In the genomic region with DNA sequence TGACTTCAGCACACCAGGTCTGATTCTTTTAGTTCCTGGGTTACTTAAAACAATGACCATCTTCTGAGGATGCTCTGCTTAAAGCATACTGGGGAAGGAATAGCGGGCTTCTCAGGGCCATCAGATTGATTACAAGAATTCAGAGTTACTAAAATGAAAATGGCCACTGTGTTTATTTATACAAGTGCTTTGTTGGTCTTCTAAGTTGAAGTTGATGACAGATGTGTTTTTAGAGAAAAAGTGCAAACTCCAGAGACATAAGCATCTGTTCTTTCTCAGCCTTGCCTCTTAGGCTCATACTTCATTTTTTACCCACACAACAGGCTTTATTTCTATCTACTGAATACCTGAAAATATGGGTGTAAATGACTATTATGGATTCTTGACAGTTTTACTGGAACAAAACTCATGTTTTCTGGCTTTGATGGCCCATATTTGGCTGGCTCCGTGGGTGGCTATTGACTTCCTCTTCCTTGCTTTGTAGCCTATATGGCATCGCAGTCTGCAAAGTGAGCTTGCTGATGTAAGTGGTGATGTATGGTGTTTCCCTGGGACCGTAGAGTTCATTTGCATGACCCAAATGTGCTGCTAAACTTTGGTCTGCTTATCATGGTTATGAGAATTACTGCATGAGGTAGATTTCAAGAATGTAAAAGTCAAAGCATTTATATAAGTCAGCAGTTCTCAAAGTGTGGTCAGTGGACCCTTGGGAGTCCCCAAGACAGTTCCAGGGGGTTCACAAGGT, we compare ENCODE assay signal across 23 cellular contexts.
A peak's percentile ranks its signal among the peaks of the same experiment; 100 is the strongest.
DNase-seq lines count a peak whose midpoint lies in the region; ATAC-seq, FAIRE-seq and TF ChIP-seq lines count a peak whose summit lies in the region.
"Had no signal": no experiment of that assay in that cellular context is flagged by ENCODE, and none has a peak within 500 bp of the region (broad histone marks: within the 10 kb centered on the region; RNA-seq: fewer than 3 reads in every experiment).

No MANE protein-coding gene starts in this region.

- no peak for TF ChIP-seq RAD21 in IMR-90 (IDR thresholded peaks at IDR 0.05; ENCODE audit: low read length)

- no peak overlapping the region for H2AK5ac ChIP-seq in IMR-90 (ENCODE audit: low read depth, low read length)

- no peak overlapping the region for H2BK20ac ChIP-seq in IMR-90 (ENCODE audit: low read depth, low read length)

- peaks cover 7% of the 10 kb centered on the region for H3K4me1 ChIP-seq in IMR-90 (ENCODE audit: control insufficient read depth, insufficient read depth, low read length)
- peaks cover 14% of the 10 kb centered on the region for H3K4me1 ChIP-seq in SJSA1 (replicated peaks)
- H3K4me1 ChIP-seq: Caco-2 had no signal

- H4K20me1 ChIP-seq in IMR-90 (ENCODE audit: insufficient read depth, low read length) = no peaks in the 10 kb centered on the region

- H3K4me3 Mint-ChIP-seq in activated naive CD8-positive, alpha-beta T cell treated with anti-CD3 and anti-CD28 coated beads, Interleukin-2, amount 50 U/mL, for 24 hours = no peak overlapping the region
- H3K4me3 Mint-ChIP-seq: CD4-positive, alpha-beta T cell; HFFc6 had no signal

- H3K4me3 ChIP-seq in IMR-90 (ENCODE audit: insufficient read depth, low read depth, low read length) (no peak overlapping the region), SJSA1 (no peak overlapping the region), choroid plexus epithelial cell (ENCODE audit: low read depth, low read length) (no peak overlapping the region), fibroblast of villous mesenchyme (ENCODE audit: low read depth, low read length) (no peak overlapping the region)

- no peaks in the 10 kb centered on the region for H3K9me3 Mint-ChIP-seq in activated naive CD8-positive, alpha-beta T cell treated with anti-CD3 and anti-CD28 coated beads, Interleukin-2, amount 50 U/mL, for 24 hours
- H3K9me3 Mint-ChIP-seq: HFFc6 had no signal

- H3K4me2 ChIP-seq in IMR-90 (ENCODE audit: low read depth, low read length) = peak overlapping the region; percentile 2; the same call in 1 of the 2 replicates

- no peak overlapping the region for H3K9ac ChIP-seq in IMR-90 (ENCODE audit: low read depth, low read length)

- H3K14ac ChIP-seq in IMR-90 (replicated peaks; ENCODE audit: low read depth, low read length) = no peak overlapping the region

- H3K27ac Mint-ChIP-seq in activated naive CD8-positive, alpha-beta T cell treated with anti-CD3 and anti-CD28 coated beads, Interleukin-2, amount 50 U/mL, for 24 hours = no peak overlapping the region
- H3K27ac Mint-ChIP-seq: CD4-positive, alpha-beta T cell; HFFc6; IgD-negative memory B cell had no signal

- no CpG with 5 or more reads among the region's 4 CpGs for WGBS in IMR-90 (ENCODE audit: extremely low coverage in 2 of 2, insufficient read length in 1 of 2), 2 experiments

- intact Hi-C loops in IMR-90 (cut with micrococcal nuclease) = no loop called here

- TF ChIP-seq POLR2A in IMR-90 (IDR thresholded peaks at IDR 0.05; ENCODE audit: low read depth, low read length) = no peak
- TF ChIP-seq POLR2A in GM12892 (IDR thresholded peaks at IDR 0.05; ENCODE audit: low read depth, low read length) = no peak

- POLR2A ChIA-PET in IMR-90 (lab: Charles Lee; ENCODE audit: unreplicated experiment) = no interaction called here

- DNase-seq in IMR-90 (peak; percentile 62), SJSA1 (ENCODE audit: low read depth in 1 of 2, low spot score in 2 of 2) (peak in 1 of 2 experiments; percentile 55), choroid plexus epithelial cell (ENCODE audit: low read depth) (peak; percentile 74), fibroblast of villous mesenchyme (ENCODE audit: low read depth) (peak; percentile 31), GM12892 (ENCODE audit: insufficient read length) (no peak)
- DNase-seq in activated naive CD8-positive, alpha-beta T cell treated with anti-CD3 and anti-CD28 coated beads, Interleukin-2, amount 50 U/mL, for 24 hours = no peak
- DNase-seq: ACHN; AML-193; Caco-2; CD4-positive, alpha-beta T cell; GOT3; H7; HFFc6 had no signal

- H3K4me1 Mint-ChIP-seq in activated naive CD8-positive, alpha-beta T cell treated with anti-CD3 and anti-CD28 coated beads, Interleukin-2, amount 50 U/mL, for 24 hours = no peaks in the 10 kb centered on the region

- H3K36me3 ChIP-seq in IMR-90 (ENCODE audit: control insufficient read depth, insufficient read depth, low read length) (no peaks in the 10 kb centered on the region), SJSA1 (no peaks in the 10 kb centered on the region)

- no peak overlapping the region for H3K56ac ChIP-seq in IMR-90 (ENCODE audit: extremely low read depth, insufficient read depth, low read length)

- BruUV-seq in IMR-90 (replicated peaks; lab: Mats Ljungman, UMichigan) = no TSS peak

- no peak for FAIRE-seq in GM12892 (lab: Jason Lieb, UNC)
- FAIRE-seq: A204.1, D721Med, G401.6, GM12891, GM18507, HTR-8/SVneo had no signal

- CTCF ChIA-PET in IMR-90 (lab: Yijun Ruan, JAX) = no interaction called here

- ATAC-seq in IMR-90 (ENCODE audit: low read depth) = peak; percentile 59
- ATAC-seq in activated naive CD8-positive, alpha-beta T cell treated with anti-CD3 and anti-CD28 coated beads, Interleukin-2, amount 50 U/mL, for 24 hours = no peak
- ATAC-seq in GM19328 (IDR thresholded peaks at IDR 0.05; ENCODE audit: unreplicated experiment) = no peak
- ATAC-seq: HCT116 had no signal

- H3K4ac ChIP-seq in IMR-90 (ENCODE audit: low read depth, low read length) = no peak overlapping the region

- H3K36me3 Mint-ChIP-seq in activated naive CD8-positive, alpha-beta T cell treated with anti-CD3 and anti-CD28 coated beads, Interleukin-2, amount 50 U/mL, for 24 hours (ENCODE audit: low read depth) = no peaks in the 10 kb centered on the region
- H3K36me3 Mint-ChIP-seq: IgD-negative memory B cell had no signal

- no peak overlapping the region for H2BK15ac ChIP-seq in IMR-90 (ENCODE audit: low read depth, low read length)

- no peak overlapping the region for H4K5ac ChIP-seq in IMR-90 (ENCODE audit: low read depth, low read length)

- H3K27ac ChIP-seq in IMR-90 (ENCODE audit: insufficient read depth, low read length) = no peak overlapping the region
- peak overlapping the region; percentile 4; the same call in 1 of the 2 replicates for H3K27ac ChIP-seq in SJSA1
- H3K27ac ChIP-seq: C4-2B had no signal

- no peaks in the 10 kb centered on the region; a peak in 1 of 4 replicates for H3K79me1 ChIP-seq in IMR-90 (ENCODE audit: low read depth in 1 of 2, low read length in 2 of 2)

- no peak overlapping the region for H2AK9ac ChIP-seq in IMR-90 (replicated peaks; ENCODE audit: low read depth, low read length, poor library complexity)

- H3K9me3 ChIP-seq in IMR-90 (ENCODE audit: control insufficient read depth, insufficient read depth, low read length) (no peaks in the 10 kb centered on the region), SJSA1 (replicated peaks) (no peaks in the 10 kb centered on the region)
- H3K9me3 ChIP-seq: Caco-2 had no signal

- H4K8ac ChIP-seq in IMR-90 (ENCODE audit: low read depth in 2 of 2, low read length in 2 of 2) = no peak overlapping the region

- no peak overlapping the region for H2BK120ac ChIP-seq in IMR-90 (ENCODE audit: low read depth, low read length)

- H2AFZ ChIP-seq in IMR-90 (replicated peaks; ENCODE audit: low read length, poor library complexity) = no peak overlapping the region

- no peak overlapping the region; the same call in 1 of the 2 replicates for H3K23ac ChIP-seq in IMR-90 (ENCODE audit: low read depth, low read length)

- peaks cover 5% of the 10 kb centered on the region for H3K27me3 Mint-ChIP-seq in activated naive CD8-positive, alpha-beta T cell treated with anti-CD3 and anti-CD28 coated beads, Interleukin-2, amount 50 U/mL, for 24 hours
- H3K27me3 Mint-ChIP-seq: CD4-positive, alpha-beta T cell had no signal

- H3K18ac ChIP-seq in IMR-90 (ENCODE audit: low read depth, low read length) = no peak overlapping the region

- no peaks in the 10 kb centered on the region for H3K9me1 ChIP-seq in IMR-90 (ENCODE audit: insufficient read depth, low read length)

- TF ChIP-seq CTCF in IMR-90 (conservative IDR thresholded peaks at IDR 0.05; ENCODE audit: low read depth, low read length) (no peak), choroid plexus epithelial cell (conservative IDR thresholded peaks at IDR 0.05; ENCODE audit: low read depth, low read length) (no peak), fibroblast of villous mesenchyme (IDR thresholded peaks at IDR 0.05; ENCODE audit: insufficient read depth, low read depth, low read length) (no peak)

- no peak overlapping the region; the same call in 1 of the 2 replicates for H4K91ac ChIP-seq in IMR-90 (ENCODE audit: insufficient read depth, low read depth, low read length)

- no peak overlapping the region for H2BK5ac ChIP-seq in IMR-90 (ENCODE audit: low read depth, low read length, poor library complexity, severe bottlenecking)

- dilution Hi-C loops in IMR-90 (cut with HindIII; ENCODE audit: low sequenced_read_pairs, unreplicated experiment) = no loop called here

- no peaks in the 10 kb centered on the region for H3K27me3 ChIP-seq in IMR-90 (ENCODE audit: control insufficient read depth, insufficient read depth, low read length)
- H3K27me3 ChIP-seq in SJSA1 (replicated peaks) = no peaks in the 10 kb centered on the region

- in situ Hi-C loops in IMR-90 (cut with MboI; ENCODE audit: low sequenced_read_pairs) = no loop called here

TF ChIP-seq in IMR-90, 13 proteins besides CTCF, POLR2A, EP300 and RAD21 (continues in another document):
- TF ChIP-seq CEBPB (IDR thresholded peaks at IDR 0.05; ENCODE audit: low read depth, low read length) (no peak), NFE2L2 (IDR thresholded peaks at IDR 0.05; ENCODE audit: low read depth, low read length) (no peak), MXI1 (IDR thresholded peaks at IDR 0.05; ENCODE audit: borderline replicate concordance, low read depth, low read length) (no peak), MAZ (IDR thresholded peaks at IDR 0.05; ENCODE audit: borderline replicate concordance, low read depth, low read length) (no peak)
- TF ChIP-seq, protein P1, sequence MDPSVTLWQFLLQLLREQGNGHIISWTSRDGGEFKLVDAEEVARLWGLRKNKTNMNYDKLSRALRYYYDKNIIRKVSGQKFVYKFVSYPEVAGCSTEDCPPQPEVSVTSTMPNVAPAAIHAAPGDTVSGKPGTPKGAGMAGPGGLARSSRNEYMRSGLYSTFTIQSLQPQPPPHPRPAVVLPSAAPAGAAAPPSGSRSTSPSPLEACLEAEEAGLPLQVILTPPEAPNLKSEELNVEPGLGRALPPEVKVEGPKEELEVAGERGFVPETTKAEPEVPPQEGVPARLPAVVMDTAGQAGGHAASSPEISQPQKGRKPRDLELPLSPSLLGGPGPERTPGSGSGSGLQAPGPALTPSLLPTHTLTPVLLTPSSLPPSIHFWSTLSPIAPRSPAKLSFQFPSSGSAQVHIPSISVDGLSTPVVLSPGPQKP (IDR thresholded peaks at IDR 0.05; ENCODE audit: borderline replicate concordance, low read depth, low read length) = no peak
- TF ChIP-seq, protein P2, sequence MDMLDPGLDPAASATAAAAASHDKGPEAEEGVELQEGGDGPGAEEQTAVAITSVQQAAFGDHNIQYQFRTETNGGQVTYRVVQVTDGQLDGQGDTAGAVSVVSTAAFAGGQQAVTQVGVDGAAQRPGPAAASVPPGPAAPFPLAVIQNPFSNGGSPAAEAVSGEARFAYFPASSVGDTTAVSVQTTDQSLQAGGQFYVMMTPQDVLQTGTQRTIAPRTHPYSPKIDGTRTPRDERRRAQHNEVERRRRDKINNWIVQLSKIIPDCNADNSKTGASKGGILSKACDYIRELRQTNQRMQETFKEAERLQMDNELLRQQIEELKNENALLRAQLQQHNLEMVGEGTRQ (IDR thresholded peaks at IDR 0.05; ENCODE audit: low read depth, low read length) = no peak

Comparison
In these comparisons a context has a peak if more than half of its experiments do, and no peak if none do; other contexts are left out.
1. DNase-seq: peak in IMR-90 (single experiment), choroid plexus epithelial cell (single experiment) and fibroblast of villous mesenchyme (single experiment); none in activated naive CD8-positive, alpha-beta T cell treated with anti-CD3 and anti-CD28 coated beads, Interleukin-2, amount 50 U/mL, for 24 hours (single experiment) and GM12892 (single experiment).